In the genomic region with DNA sequence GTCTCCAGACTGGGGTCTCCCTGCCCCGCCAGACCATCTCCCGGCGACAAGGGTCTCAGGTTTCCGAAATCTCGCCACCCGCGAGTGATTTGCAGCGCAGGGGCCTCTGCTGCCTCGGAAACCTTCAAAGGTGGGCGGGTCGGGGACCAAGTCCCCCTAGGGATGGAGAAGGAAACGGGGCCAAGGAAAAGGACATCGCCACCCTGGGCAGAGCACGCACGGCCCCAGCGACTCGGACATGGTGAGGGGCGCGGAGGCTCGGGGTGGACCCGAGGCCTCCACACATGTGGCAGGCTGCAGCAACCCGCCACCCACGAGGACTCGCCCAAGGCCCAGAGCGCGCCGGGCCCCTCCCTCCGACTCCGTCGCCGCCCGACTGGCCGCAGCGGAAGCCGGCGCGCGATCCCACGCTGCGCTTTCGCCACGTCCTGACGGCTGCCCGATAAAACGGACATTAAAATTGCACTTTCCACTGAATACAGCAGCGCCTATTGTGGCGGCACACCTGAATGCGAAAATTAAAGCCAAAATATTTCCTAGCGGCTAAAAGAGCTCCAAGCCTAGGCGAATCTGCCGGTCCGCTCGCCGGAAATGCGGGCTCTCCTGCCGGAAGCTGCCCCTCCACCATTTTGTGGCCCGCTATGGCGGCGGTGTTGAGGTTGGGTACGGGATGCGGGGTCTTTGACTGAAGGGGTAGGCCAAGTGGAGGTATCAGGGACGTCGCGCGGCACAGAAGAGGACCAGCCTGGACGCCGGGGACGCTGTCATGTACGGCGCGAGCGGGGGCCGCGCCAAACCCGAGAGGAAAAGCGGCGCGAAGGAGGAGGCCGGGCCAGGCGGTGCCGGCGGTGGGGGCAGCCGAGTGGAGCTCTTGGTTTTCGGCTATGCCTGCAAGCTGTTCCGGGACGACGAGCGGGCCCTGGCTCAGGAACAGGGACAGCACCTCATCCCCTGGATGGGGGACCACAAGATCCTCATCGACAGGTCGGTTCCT, we compare ENCODE assay signal across 1 cellular context.
A peak's percentile ranks its signal among the peaks of the same experiment; 100 is the strongest.
TF ChIP-seq lines count a peak whose summit lies in the region.

A gene (plus strand): TSS at position 627 of the 994 bp plus-strand sequence. CDS start 140 bp downstream, at position 767.

TF ChIP-seq in HepG2, 621 proteins besides CTCF, POLR2A, EP300 and RAD21 (continued from another document and continues in another):
- TF ChIP-seq, protein P1, sequence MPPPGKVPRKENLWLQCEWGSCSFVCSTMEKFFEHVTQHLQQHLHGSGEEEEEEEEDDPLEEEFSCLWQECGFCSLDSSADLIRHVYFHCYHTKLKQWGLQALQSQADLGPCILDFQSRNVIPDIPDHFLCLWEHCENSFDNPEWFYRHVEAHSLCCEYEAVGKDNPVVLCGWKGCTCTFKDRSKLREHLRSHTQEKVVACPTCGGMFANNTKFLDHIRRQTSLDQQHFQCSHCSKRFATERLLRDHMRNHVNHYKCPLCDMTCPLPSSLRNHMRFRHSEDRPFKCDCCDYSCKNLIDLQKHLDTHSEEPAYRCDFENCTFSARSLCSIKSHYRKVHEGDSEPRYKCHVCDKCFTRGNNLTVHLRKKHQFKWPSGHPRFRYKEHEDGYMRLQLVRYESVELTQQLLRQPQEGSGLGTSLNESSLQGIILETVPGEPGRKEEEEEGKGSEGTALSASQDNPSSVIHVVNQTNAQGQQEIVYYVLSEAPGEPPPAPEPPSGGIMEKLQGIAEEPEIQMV (CRISPR knock-in tag; IDR thresholded peaks at IDR 0.05; ENCODE audit: low read depth) = peak; percentile 77; the same call in 1 of the 2 replicates
- TF ChIP-seq ZNF782 (CRISPR knock-in tag; IDR thresholded peaks at IDR 0.05; ENCODE audit: borderline replicate concordance) (no peak; the same call in 1 of the 2 replicates), ADNP (CRISPR knock-in tag; IDR thresholded peaks at IDR 0.05) (no peak), ZNF644 (CRISPR knock-in tag; IDR thresholded peaks at IDR 0.05; ENCODE audit: low read depth) (no peak), ZNF790 (CRISPR knock-in tag; IDR thresholded peaks at IDR 0.05; ENCODE audit: borderline replicate concordance) (peak; percentile 72; the same call in 1 of the 2 replicates), MAFK (conservative IDR thresholded peaks at IDR 0.05 in 1 of 2, IDR thresholded peaks at IDR 0.05 in 1 of 2; ENCODE audit: low read length in 2 of 2) (no peak), DR1 (CRISPR knock-in tag; IDR thresholded peaks at IDR 0.05) (peak; percentile 54), SP140L (CRISPR knock-in tag; IDR thresholded peaks at IDR 0.05; ENCODE audit: borderline replicate concordance) (peak; percentile 55; the same call in 1 of the 2 replicates), ZNF34 (CRISPR knock-in tag; IDR thresholded peaks at IDR 0.05; ENCODE audit: borderline replicate concordance) (no peak), ZMYM3 (CRISPR knock-in tag; IDR thresholded peaks at IDR 0.05) (no peak), ZNF761 (CRISPR knock-in tag; conservative IDR thresholded peaks at IDR 0.05) (peak; percentile 81; the same call in 1 of the 2 replicates), ZFP82 (CRISPR knock-in tag; IDR thresholded peaks at IDR 0.05; ENCODE audit: borderline replicate concordance) (no peak), ZKSCAN8 (CRISPR knock-in tag; IDR thresholded peaks at IDR 0.05; ENCODE audit: borderline replicate concordance) (peak; percentile 56; the same call in 1 of the 2 replicates), ZSCAN20 (CRISPR knock-in tag; IDR thresholded peaks at IDR 0.05; ENCODE audit: borderline replicate concordance) (peak; percentile 59; the same call in 1 of the 2 replicates), ATF1 (CRISPR knock-in tag; IDR thresholded peaks at IDR 0.05) (no peak), ZNF562 (CRISPR knock-in tag; IDR thresholded peaks at IDR 0.05; ENCODE audit: borderline replicate concordance) (0 out of 2 replicates have a peak, but pooled peaks have one; percentile 53), RFXANK (CRISPR knock-in tag; IDR thresholded peaks at IDR 0.05) (no peak; the same call in 1 of the 2 replicates), ZNF367 (CRISPR knock-in tag; IDR thresholded peaks at IDR 0.05; ENCODE audit: borderline replicate concordance) (0 out of 2 replicates have a peak, but pooled peaks have one; percentile 16), BHLHE40 (IDR thresholded peaks at IDR 0.05; ENCODE audit: low read length) (no peak), ATRX (CRISPR knock-in tag; IDR thresholded peaks at IDR 0.05; ENCODE audit: borderline replicate concordance) (no peak; the same call in 1 of the 2 replicates), RFX3 (CRISPR knock-in tag; IDR thresholded peaks at IDR 0.05) (no peak), TBP (CRISPR knock-in tag; IDR thresholded peaks at IDR 0.05) (no peak), ZFP36L2 (CRISPR knock-in tag; IDR thresholded peaks at IDR 0.05) (0 out of 2 replicates have a peak, but pooled peaks have one; percentile 38), HIVEP1 (CRISPR knock-in tag; IDR thresholded peaks at IDR 0.05) (no peak), ZSCAN29 (CRISPR knock-in tag; conservative IDR thresholded peaks at IDR 0.05) (0 out of 2 replicates have a peak, but pooled peaks have one; percentile 75), NAIF1 (CRISPR knock-in tag; IDR thresholded peaks at IDR 0.05; ENCODE audit: borderline replicate concordance) (0 out of 2 replicates have a peak, but pooled peaks have one; percentile 50), PAF1 (CRISPR knock-in tag; IDR thresholded peaks at IDR 0.05) (no peak), SRF (IDR thresholded peaks at IDR 0.05; ENCODE audit: low read depth, low read length) (no peak), NFRKB (IDR thresholded peaks at IDR 0.05) (peak; percentile 66; the same call in 1 of the 2 replicates), PITX1 (CRISPR knock-in tag; IDR thresholded peaks at IDR 0.05) (0 out of 2 replicates have a peak, but pooled peaks have one; percentile 18), ZNF615 (CRISPR knock-in tag; IDR thresholded peaks at IDR 0.05; ENCODE audit: borderline replicate concordance) (0 out of 2 replicates have a peak, but pooled peaks have one; percentile 32), ZNF484 (CRISPR knock-in tag; IDR thresholded peaks at IDR 0.05; ENCODE audit: borderline replicate concordance, low read depth) (no peak), PHF20 (CRISPR knock-in tag; IDR thresholded peaks at IDR 0.05) (peak; percentile 99), BRD4 (CRISPR knock-in tag; IDR thresholded peaks at IDR 0.05) (peak; percentile 84), ZNF431 (CRISPR knock-in tag; IDR thresholded peaks at IDR 0.05; ENCODE audit: borderline replicate concordance, low read depth) (0 out of 2 replicates have a peak, but pooled peaks have one; percentile 87)
- TF ChIP-seq, protein P2, sequence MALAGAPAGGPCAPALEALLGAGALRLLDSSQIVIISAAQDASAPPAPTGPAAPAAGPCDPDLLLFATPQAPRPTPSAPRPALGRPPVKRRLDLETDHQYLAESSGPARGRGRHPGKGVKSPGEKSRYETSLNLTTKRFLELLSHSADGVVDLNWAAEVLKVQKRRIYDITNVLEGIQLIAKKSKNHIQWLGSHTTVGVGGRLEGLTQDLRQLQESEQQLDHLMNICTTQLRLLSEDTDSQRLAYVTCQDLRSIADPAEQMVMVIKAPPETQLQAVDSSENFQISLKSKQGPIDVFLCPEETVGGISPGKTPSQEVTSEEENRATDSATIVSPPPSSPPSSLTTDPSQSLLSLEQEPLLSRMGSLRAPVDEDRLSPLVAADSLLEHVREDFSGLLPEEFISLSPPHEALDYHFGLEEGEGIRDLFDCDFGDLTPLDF (CRISPR knock-in tag; IDR thresholded peaks at IDR 0.05) = peak; percentile 76
- TF ChIP-seq, protein P3, sequence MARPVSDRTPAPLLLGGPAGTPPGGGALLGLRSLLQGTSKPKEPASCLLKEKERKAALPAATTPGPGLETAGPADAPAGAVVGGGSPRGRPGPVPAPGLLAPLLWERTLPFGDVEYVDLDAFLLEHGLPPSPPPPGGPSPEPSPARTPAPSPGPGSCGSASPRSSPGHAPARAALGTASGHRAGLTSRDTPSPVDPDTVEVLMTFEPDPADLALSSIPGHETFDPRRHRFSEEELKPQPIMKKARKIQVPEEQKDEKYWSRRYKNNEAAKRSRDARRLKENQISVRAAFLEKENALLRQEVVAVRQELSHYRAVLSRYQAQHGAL (CRISPR knock-in tag; IDR thresholded peaks at IDR 0.05; ENCODE audit: not compliant biosample characterization) = no peak
- TF ChIP-seq, protein P4, sequence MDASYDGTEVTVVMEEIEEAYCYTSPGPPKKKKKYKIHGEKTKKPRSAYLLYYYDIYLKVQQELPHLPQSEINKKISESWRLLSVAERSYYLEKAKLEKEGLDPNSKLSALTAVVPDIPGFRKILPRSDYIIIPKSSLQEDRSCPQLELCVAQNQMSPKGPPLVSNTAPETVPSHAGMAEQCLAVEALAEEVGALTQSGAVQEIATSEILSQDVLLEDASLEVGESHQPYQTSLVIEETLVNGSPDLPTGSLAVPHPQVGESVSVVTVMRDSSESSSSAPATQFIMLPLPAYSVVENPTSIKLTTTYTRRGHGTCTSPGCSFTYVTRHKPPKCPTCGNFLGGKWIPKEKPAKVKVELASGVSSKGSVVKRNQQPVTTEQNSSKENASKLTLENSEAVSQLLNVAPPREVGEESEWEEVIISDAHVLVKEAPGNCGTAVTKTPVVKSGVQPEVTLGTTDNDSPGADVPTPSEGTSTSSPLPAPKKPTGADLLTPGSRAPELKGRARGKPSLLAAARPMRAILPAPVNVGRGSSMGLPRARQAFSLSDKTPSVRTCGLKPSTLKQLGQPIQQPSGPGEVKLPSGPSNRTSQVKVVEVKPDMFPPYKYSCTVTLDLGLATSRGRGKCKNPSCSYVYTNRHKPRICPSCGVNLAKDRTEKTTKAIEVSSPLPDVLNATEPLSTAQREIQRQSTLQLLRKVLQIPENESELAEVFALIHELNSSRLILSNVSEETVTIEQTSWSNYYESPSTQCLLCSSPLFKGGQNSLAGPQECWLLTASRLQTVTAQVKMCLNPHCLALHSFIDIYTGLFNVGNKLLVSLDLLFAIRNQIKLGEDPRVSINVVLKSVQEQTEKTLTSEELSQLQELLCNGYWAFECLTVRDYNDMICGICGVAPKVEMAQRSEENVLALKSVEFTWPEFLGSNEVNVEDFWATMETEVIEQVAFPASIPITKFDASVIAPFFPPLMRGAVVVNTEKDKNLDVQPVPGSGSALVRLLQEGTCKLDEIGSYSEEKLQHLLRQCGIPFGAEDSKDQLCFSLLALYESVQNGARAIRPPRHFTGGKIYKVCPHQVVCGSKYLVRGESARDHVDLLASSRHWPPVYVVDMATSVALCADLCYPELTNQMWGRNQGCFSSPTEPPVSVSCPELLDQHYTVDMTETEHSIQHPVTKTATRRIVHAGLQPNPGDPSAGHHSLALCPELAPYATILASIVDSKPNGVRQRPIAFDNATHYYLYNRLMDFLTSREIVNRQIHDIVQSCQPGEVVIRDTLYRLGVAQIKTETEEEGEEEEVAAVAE (CRISPR knock-in tag; IDR thresholded peaks at IDR 0.05; ENCODE audit: borderline replicate concordance) = no peak
- TF ChIP-seq, protein P5, sequence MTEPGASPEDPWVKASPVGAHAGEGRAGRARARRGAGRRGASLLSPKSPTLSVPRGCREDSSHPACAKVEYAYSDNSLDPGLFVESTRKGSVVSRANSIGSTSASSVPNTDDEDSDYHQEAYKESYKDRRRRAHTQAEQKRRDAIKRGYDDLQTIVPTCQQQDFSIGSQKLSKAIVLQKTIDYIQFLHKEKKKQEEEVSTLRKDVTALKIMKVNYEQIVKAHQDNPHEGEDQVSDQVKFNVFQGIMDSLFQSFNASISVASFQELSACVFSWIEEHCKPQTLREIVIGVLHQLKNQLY (CRISPR knock-in tag; IDR thresholded peaks at IDR 0.05) = no peak
- TF ChIP-seq, protein P6, sequence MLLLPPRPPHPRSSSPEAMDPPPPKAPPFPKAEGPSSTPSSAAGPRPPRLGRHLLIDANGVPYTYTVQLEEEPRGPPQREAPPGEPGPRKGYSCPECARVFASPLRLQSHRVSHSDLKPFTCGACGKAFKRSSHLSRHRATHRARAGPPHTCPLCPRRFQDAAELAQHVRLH (CRISPR knock-in tag; IDR thresholded peaks at IDR 0.05; ENCODE audit: borderline replicate concordance, low read depth) = peak; percentile 84
- TF ChIP-seq, protein P7, sequence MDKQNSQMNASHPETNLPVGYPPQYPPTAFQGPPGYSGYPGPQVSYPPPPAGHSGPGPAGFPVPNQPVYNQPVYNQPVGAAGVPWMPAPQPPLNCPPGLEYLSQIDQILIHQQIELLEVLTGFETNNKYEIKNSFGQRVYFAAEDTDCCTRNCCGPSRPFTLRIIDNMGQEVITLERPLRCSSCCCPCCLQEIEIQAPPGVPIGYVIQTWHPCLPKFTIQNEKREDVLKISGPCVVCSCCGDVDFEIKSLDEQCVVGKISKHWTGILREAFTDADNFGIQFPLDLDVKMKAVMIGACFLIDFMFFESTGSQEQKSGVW (CRISPR knock-in tag; IDR thresholded peaks at IDR 0.05; ENCODE audit: borderline replicate concordance) = 0 out of 2 replicates have a peak, but pooled peaks have one; percentile 70
- TF ChIP-seq, protein P8, sequence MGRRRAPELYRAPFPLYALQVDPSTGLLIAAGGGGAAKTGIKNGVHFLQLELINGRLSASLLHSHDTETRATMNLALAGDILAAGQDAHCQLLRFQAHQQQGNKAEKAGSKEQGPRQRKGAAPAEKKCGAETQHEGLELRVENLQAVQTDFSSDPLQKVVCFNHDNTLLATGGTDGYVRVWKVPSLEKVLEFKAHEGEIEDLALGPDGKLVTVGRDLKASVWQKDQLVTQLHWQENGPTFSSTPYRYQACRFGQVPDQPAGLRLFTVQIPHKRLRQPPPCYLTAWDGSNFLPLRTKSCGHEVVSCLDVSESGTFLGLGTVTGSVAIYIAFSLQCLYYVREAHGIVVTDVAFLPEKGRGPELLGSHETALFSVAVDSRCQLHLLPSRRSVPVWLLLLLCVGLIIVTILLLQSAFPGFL (CRISPR knock-in tag; IDR thresholded peaks at IDR 0.05) = peak; percentile 85; the same call in 1 of the 2 replicates
- TF ChIP-seq, protein P9, sequence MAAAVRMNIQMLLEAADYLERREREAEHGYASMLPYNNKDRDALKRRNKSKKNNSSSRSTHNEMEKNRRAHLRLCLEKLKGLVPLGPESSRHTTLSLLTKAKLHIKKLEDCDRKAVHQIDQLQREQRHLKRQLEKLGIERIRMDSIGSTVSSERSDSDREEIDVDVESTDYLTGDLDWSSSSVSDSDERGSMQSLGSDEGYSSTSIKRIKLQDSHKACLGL (CRISPR knock-in tag; IDR thresholded peaks at IDR 0.05) = peak; percentile 81
- TF ChIP-seq, protein P10, sequence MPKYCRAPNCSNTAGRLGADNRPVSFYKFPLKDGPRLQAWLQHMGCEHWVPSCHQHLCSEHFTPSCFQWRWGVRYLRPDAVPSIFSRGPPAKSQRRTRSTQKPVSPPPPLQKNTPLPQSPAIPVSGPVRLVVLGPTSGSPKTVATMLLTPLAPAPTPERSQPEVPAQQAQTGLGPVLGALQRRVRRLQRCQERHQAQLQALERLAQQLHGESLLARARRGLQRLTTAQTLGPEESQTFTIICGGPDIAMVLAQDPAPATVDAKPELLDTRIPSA (CRISPR knock-in tag; IDR thresholded peaks at IDR 0.05; ENCODE audit: borderline replicate concordance) = 0 out of 2 replicates have a peak, but pooled peaks have one; percentile 45
- TF ChIP-seq, protein P11, sequence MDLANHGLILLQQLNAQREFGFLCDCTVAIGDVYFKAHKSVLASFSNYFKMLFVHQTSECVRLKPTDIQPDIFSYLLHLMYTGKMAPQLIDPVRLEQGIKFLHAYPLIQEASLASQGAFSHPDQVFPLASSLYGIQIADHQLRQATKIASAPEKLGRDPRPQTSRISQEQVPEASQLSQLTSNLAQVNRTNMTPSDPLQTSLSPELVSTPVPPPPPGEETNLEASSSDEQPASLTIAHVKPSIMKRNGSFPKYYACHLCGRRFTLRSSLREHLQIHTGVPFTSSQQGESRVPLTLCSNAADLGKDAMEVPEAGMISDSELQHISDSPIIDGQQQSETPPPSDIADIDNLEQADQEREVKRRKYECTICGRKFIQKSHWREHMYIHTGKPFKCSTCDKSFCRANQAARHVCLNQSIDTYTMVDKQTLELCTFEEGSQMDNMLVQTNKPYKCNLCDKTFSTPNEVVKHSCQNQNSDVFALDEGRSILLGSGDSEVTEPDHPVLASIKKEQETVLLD (CRISPR knock-in tag; IDR thresholded peaks at IDR 0.05; ENCODE audit: low read depth) = peak; percentile 54; the same call in 1 of the 2 replicates
